Comparison of ENCODE assay signal across 15 cellular contexts in the genomic region with DNA sequence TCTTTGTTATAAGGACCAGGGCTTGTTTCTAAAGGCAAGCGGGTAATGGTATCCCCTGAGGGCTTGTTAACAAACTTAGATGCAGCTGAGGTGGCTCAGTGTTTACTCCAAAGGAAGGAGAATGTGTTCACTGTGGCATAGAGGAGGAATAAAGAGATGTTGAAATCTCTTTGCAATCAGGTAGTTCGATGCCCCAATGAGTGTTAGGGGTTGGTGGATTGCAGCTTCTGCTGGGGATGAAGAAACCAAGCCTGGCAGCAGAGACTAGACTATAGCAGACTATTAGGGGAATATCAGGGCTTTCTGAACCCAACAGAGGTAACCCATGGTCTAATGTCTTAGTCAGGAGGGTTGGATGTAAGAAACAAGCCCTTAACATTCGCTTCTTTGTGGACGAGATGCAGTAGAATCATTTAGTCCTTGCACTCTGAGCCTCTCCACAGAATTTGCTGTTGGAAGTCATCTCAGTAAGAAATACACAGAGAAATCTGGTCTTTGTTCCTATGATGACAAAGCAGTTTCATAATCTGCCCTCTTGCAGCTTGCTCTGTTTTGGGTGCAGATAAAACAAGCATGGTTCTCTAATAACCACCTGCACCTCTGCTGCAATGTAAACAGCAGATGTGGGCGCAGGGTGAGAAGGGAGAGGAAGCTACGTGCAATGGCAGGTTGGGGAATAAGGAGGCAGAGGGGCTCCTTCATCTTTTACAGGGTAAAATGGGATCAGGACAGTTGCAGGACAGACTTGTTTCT.
DNase-seq lines count a peak whose midpoint lies in the region; FAIRE-seq and TF ChIP-seq lines count a peak whose summit lies in the region.
"Had no signal": no experiment of that assay in that cellular context is flagged by ENCODE, and none has a peak within 500 bp of the region (broad histone marks: within the 10 kb centered on the region; RNA-seq: fewer than 3 reads in every experiment).

No MANE protein-coding gene starts in this region.

- BruUV-seq in OCI-LY7 (replicated peaks; lab: Mats Ljungman, UMichigan) = no TSS peak

- H3K9ac ChIP-seq in kidney (ENCODE audit: low read length in 2 of 2) = no peak overlapping the region

- TF ChIP-seq CTCF in HL-60 (IDR thresholded peaks at IDR 0.05; ENCODE audit: insufficient read depth, low read length) (no peak), OCI-LY7 (conservative IDR thresholded peaks at IDR 0.05; ENCODE audit: low read length) (no peak), kidney (IDR thresholded peaks at IDR 0.05; ENCODE audit: borderline replicate concordance, extremely low read depth, insufficient read depth) (no peak)

- H3K4me2 ChIP-seq in OCI-LY7 (ENCODE audit: low read length) = no peak overlapping the region; the same call in 1 of the 2 replicates

- H3K79me2 ChIP-seq in OCI-LY7 (ENCODE audit: insufficient read depth, low read depth, low read length) = no peaks in the 10 kb centered on the region

- no peak overlapping the region for H2AFZ ChIP-seq in OCI-LY7 (ENCODE audit: low read length)

- peaks cover 80% of the 10 kb centered on the region for H3K36me3 ChIP-seq in OCI-LY7 (ENCODE audit: insufficient read depth, low read length)
- peaks cover 7 to 26% of the 10 kb centered on the region in 2 donors for H3K36me3 ChIP-seq in kidney (ENCODE audit: control insufficient read depth in 1 of 2, insufficient read depth in 2 of 2, low read length in 2 of 2)

- CTCF ChIA-PET in OCI-LY7 (lab: Charles Lee; ENCODE audit: unreplicated experiment) = no interaction called here

- FAIRE-seq in kidney (lab: Jason Lieb, UNC) = no peak

- H3K27me3 ChIP-seq in HL-60 (ENCODE audit: insufficient read depth, poor library complexity, severe bottlenecking) = no peaks in the 10 kb centered on the region
- H3K27me3 ChIP-seq: adrenal gland, upper lobe of left lung had no signal

- H3K27ac ChIP-seq in HL-60 (replicated peaks) (peak overlapping the region; percentile 49), OCI-LY7 (ENCODE audit: low read depth, low read length, poor library complexity, severe bottlenecking) (no peak overlapping the region), kidney (ENCODE audit: low read depth in 2 of 2, low read length in 2 of 2) (no peak overlapping the region)

- no peaks in the 10 kb centered on the region for H4K20me1 ChIP-seq in OCI-LY7 (ENCODE audit: insufficient read depth, low read length)

- H3K9me3 ChIP-seq in OCI-LY7 (ENCODE audit: low read length) = no peaks in the 10 kb centered on the region
- no peaks in the 10 kb centered on the region for H3K9me3 ChIP-seq in kidney (ENCODE audit: control insufficient read depth in 1 of 2, low read length in 2 of 2)
- H3K9me3 ChIP-seq: adrenal gland, upper lobe of left lung had no signal

- intact Hi-C loops in OCI-LY7 (cut with micrococcal nuclease; ENCODE audit: unreplicated experiment) = no loop called here
- intact Hi-C loops in kidney (cut with DNase I) = no loop called here

- POLR2A ChIA-PET in OCI-LY7 (lab: Charles Lee) = no interaction called here

- H3K4me1 ChIP-seq in OCI-LY7 (ENCODE audit: insufficient read depth, low read length, poor library complexity, severe bottlenecking) (peaks cover 5% of the 10 kb centered on the region), kidney (ENCODE audit: control insufficient read depth in 1 of 2, insufficient read depth in 1 of 2, low read depth in 1 of 2, low read length in 2 of 2) (no peaks in the 10 kb centered on the region)
- H3K4me1 ChIP-seq: upper lobe of left lung had no signal

- peak; percentile 27 for DNase-seq in CD1c-positive myeloid dendritic cell (ENCODE audit: extremely low spot score)
- peak; percentile 5 to 69 for DNase-seq in HL-60 (ENCODE audit: low read depth in 1 of 2, low spot score in 1 of 2)
- peak; percentile 36 for DNase-seq in OCI-LY7 (ENCODE audit: low spot score)
- DNase-seq in inferior parietal cortex (ENCODE audit: extremely low spot score) = peak; percentile 20
- DNase-seq in 8988T = no peak
- DNase-seq in NCI-H1105 (lab: John Stamatoyannopoulos, UW) = no peak
- no peak for DNase-seq in cortex of kidney (lab: John Stamatoyannopoulos, UW)
- no peak for DNase-seq in kidney
- DNase-seq: activated CD8-positive, alpha-beta T cell treated with anti-CD3 and anti-CD28 coated beads, Interleukin-2, amount 10 ng/mL, durations not matched to agents 7 days and 5 days; adrenal gland; DMS79; effector memory CD8-positive, alpha-beta T cell; hypothalamus; midbrain; upper lobe of left lung had no signal

- H3K9me2 ChIP-seq in OCI-LY7 (ENCODE audit: insufficient read depth, low read length) = no peaks in the 10 kb centered on the region

- H3K4me3 ChIP-seq in HL-60 (replicated peaks; ENCODE audit: insufficient read depth, low read length) (no peak overlapping the region), OCI-LY7 (ENCODE audit: low read depth, low read length, poor library complexity, severe bottlenecking) (no peak overlapping the region), kidney (ENCODE audit: low read length in 2 of 2) (no peak overlapping the region)
- H3K4me3 ChIP-seq: adrenal gland, upper lobe of left lung had no signal

Comparison
In these comparisons a context has a peak if more than half of its experiments do, and no peak if none do; other contexts are left out.
1. DNase-seq: peak in CD1c-positive myeloid dendritic cell (single experiment), HL-60 (2 of 2), OCI-LY7 (single experiment) and inferior parietal cortex (single experiment); none in 8988T (single experiment), NCI-H1105 (single experiment), cortex of kidney (single experiment) and kidney (single experiment).